In the genomic region with DNA sequence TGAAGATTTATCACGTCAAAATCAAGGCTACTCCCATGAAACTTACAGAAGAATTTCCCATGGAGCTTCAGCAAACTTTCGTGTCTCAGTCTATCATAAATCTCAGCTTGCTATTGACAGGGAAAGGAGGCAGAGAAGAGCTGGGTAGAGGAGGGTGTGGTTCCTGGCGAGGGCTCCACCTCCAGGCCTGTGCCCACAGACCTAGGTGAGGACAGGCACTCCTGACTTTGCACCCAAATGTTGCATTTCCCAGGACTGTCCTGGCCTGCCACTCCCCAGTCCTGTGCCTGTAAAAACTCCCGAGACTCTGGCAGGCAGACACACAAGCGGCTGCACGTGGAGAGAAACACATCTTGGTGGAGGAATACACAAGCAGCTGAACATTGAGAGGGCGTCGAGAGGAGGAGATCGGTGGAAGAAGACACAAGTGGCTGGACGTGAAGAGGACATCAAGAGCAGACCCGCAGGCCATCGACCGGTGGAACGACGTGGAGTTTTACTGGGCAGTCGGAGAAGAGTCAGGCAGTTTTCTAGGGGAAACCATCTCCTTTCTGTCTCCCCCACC, we compare ENCODE assay signal across 2 cellular contexts.
TF ChIP-seq lines count a peak whose summit lies in the region.

No MANE protein-coding gene starts in this region.

TF ChIP-seq in IMR-90, 13 proteins besides CTCF, POLR2A, EP300 and RAD21:
- TF ChIP-seq CEBPB (IDR thresholded peaks at IDR 0.05; ENCODE audit: low read depth, low read length) (no peak), MAFK (IDR thresholded peaks at IDR 0.05; ENCODE audit: low read depth, low read length) (no peak), MXI1 (IDR thresholded peaks at IDR 0.05; ENCODE audit: borderline replicate concordance, low read depth, low read length) (no peak), SMC3 (IDR thresholded peaks at IDR 0.05; ENCODE audit: low read depth, low read length) (no peak), BHLHE40 (IDR thresholded peaks at IDR 0.05; ENCODE audit: low read depth, low read length) (no peak), CHD1 (IDR thresholded peaks at IDR 0.05; ENCODE audit: low read depth, low read length) (no peak), RFX5 (IDR thresholded peaks at IDR 0.05; ENCODE audit: low read depth, low read length) (no peak), MAZ (IDR thresholded peaks at IDR 0.05; ENCODE audit: borderline replicate concordance, low read depth, low read length) (no peak), FOS (IDR thresholded peaks at IDR 0.05; ENCODE audit: low read depth, low read length) (no peak), USF2 (IDR thresholded peaks at IDR 0.05; ENCODE audit: low read depth, low read length) (no peak), ELK1 (IDR thresholded peaks at IDR 0.05; ENCODE audit: borderline replicate concordance, low read depth, low read length) (no peak), RCOR1 (IDR thresholded peaks at IDR 0.05; ENCODE audit: insufficient replicate concordance, low read length) (no peak), NFE2L2 (IDR thresholded peaks at IDR 0.05; ENCODE audit: low read depth, low read length) (no peak)

TF ChIP-seq in H1, 55 proteins besides CTCF, POLR2A, EP300 and RAD21:
- no peak for TF ChIP-seq BCL11A (IDR thresholded peaks at IDR 0.05; ENCODE audit: low read depth in 2 of 2, low read length in 2 of 2)
- no peak for TF ChIP-seq KDM5A (IDR thresholded peaks at IDR 0.05; ENCODE audit: low read length)
- TF ChIP-seq TEAD4 (IDR thresholded peaks at IDR 0.05; ENCODE audit: low read depth, low read length): no peak
- no peak for TF ChIP-seq RFX5 (IDR thresholded peaks at IDR 0.05; ENCODE audit: borderline replicate concordance, low read depth, low read length)
- TF ChIP-seq CTBP2 (IDR thresholded peaks at IDR 0.05; ENCODE audit: borderline replicate concordance, insufficient read depth, insufficient read length, low read length): no peak
- TF ChIP-seq KDM1A (IDR thresholded peaks at IDR 0.05; ENCODE audit: borderline replicate concordance, low read length): no peak
- TF ChIP-seq EGR1 (IDR thresholded peaks at IDR 0.05; ENCODE audit: borderline replicate concordance, low read depth, low read length): no peak
- TF ChIP-seq FOSL1 (IDR thresholded peaks at IDR 0.05; ENCODE audit: insufficient read depth, low read depth, low read length): no peak
- TF ChIP-seq MAFK (IDR thresholded peaks at IDR 0.05; ENCODE audit: low read depth, low read length): no peak
- no peak for TF ChIP-seq SUZ12 (IDR thresholded peaks at IDR 0.05; ENCODE audit: low read length)
- TF ChIP-seq SIRT6 (IDR thresholded peaks at IDR 0.05; ENCODE audit: low read length): no peak
- TF ChIP-seq CREB1 (IDR thresholded peaks at IDR 0.05): no peak
- TF ChIP-seq, protein P1, sequence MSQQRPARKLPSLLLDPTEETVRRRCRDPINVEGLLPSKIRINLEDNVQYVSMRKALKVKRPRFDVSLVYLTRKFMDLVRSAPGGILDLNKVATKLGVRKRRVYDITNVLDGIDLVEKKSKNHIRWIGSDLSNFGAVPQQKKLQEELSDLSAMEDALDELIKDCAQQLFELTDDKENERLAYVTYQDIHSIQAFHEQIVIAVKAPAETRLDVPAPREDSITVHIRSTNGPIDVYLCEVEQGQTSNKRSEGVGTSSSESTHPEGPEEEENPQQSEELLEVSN (IDR thresholded peaks at IDR 0.05): no peak
- TF ChIP-seq SP1 (IDR thresholded peaks at IDR 0.05; ENCODE audit: low read depth, low read length): no peak
- no peak for TF ChIP-seq RNF2 (IDR thresholded peaks at IDR 0.05; ENCODE audit: borderline replicate concordance, low read depth, low read length, missing control alignments, poor library complexity, severe bottlenecking)
- TF ChIP-seq ZNF274 (IDR thresholded peaks at IDR 0.05; ENCODE audit: borderline replicate concordance, extremely low read depth, low read length): no peak
